Comparison of ENCODE assay signal across 11 cellular contexts in the genomic region with DNA sequence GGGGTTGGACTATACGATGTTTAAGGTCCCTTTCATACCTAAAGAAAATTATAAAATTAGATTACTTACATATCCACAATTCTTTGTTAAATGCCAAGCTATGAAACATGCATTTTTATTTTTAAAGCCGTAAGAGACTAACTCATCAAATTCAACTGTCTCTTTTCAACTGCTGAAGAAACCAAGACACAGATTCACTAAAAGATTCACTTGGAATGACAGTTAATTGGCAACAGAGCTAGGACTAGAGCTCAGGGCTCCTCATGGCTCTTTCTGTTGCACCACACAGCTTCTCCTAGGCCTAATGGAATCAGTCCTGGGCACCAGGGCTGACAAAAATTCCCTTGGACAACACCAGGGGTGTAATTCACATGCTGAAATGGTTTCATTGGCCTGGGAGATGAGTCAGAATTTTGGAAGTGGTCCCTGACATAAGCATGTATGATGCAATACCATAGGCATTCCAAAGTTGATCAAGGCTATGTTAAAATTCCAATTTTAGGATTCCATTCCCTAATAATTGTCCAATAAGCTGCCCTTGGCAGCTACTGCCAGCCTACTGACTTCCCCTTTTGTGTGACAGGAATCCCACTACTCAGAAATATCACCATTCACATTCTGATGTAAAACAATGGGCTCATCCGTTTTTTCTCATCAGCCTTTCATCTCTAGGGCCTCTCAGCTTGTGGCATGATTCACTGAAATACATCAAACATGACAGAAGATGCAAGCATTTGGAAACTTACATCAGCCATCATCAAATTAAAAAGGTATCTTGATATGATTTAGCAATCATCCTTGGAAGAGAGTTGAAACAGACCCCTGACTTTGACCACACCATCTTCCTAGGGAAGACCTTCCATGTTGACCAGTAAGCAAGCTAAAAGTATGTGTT. TPM values are rescaled to one million over a fixed set of nuclear protein-coding genes. Genes with fewer than 3 reads are reported as not detected.
DNase-seq lines count a peak whose midpoint lies in the region; ATAC-seq and TF ChIP-seq lines count a peak whose summit lies in the region.
"Had no signal": no experiment of that assay in that cellular context is flagged by ENCODE, and none has a peak within 500 bp of the region (broad histone marks: within the 10 kb centered on the region; RNA-seq: fewer than 3 reads in every experiment).

No MANE protein-coding gene starts in this region.

- 100% methylated on average over 1 of the region's 3 CpGs; no CpG with 5 or more reads in 1 of the 2 experiments for WGBS in mesodermal cell (ENCODE audit: insufficient coverage in 2 of 2), 2 experiments

- H3K36me3 Mint-ChIP-seq in chondrocyte (ENCODE audit: low read depth): no peaks in the 10 kb centered on the region
- no peaks in the 10 kb centered on the region for H3K36me3 Mint-ChIP-seq in activated CD4-positive, alpha-beta memory T cell treated with anti-CD3 and anti-CD28 coated beads for 36 hours
- H3K36me3 Mint-ChIP-seq: activated naive CD4-positive, alpha-beta T cell treated with anti-CD3 and anti-CD28 coated beads, Interleukin-2, amount 10 ng/mL, durations not matched to agents 7 days and 5 days had no signal

- peaks cover 37% of the 10 kb centered on the region for H3K4me1 Mint-ChIP-seq in chondrocyte (ENCODE audit: low read depth)
- H3K4me1 Mint-ChIP-seq in activated CD4-positive, alpha-beta memory T cell treated with anti-CD3 and anti-CD28 coated beads for 36 hours (ENCODE audit: low read depth): peaks cover 10% of the 10 kb centered on the region
- H3K4me1 Mint-ChIP-seq: activated naive CD4-positive, alpha-beta T cell treated with anti-CD3 and anti-CD28 coated beads, Interleukin-2, amount 10 ng/mL, durations not matched to agents 7 days and 5 days had no signal

- H3K36me3 ChIP-seq in MG63: no peaks in the 10 kb centered on the region
- H3K36me3 ChIP-seq in mesodermal cell (ENCODE audit: control insufficient read depth, insufficient read depth, low read length): no peaks in the 10 kb centered on the region
- H3K36me3 ChIP-seq: upper lobe of right lung had no signal

- no peaks in the 10 kb centered on the region for H3K9me3 ChIP-seq in MG63
- H3K9me3 ChIP-seq in mesodermal cell (ENCODE audit: control insufficient read depth, low read length): peaks cover 7% of the 10 kb centered on the region
- H3K9me3 ChIP-seq: upper lobe of right lung had no signal

- H3K27me3 ChIP-seq in MG63: no peaks in the 10 kb centered on the region
- H3K27me3 ChIP-seq: upper lobe of right lung had no signal

- CTCF ChIA-PET in activated CD4-positive, alpha-beta memory T cell treated with anti-CD3 and anti-CD28 coated beads for 36 hours (lab: Charles Lee): interaction anchor here (1.1 to 1.2 kb wide), 2 partner anchors 24 to 37 kb away, joined by 3 read pairs; no protein-coding TSS in a partner anchor

- no peak for ATAC-seq in HG03521 (IDR thresholded peaks at IDR 0.05; ENCODE audit: unreplicated experiment)
- ATAC-seq in HG03457 (IDR thresholded peaks at IDR 0.05; ENCODE audit: unreplicated experiment): no peak

- peaks cover 10% of the 10 kb centered on the region for H3K4me1 ChIP-seq in mesodermal cell (ENCODE audit: control insufficient read depth, insufficient read depth, low read length, poor library complexity, severe bottlenecking)
- H3K4me1 ChIP-seq: upper lobe of right lung had no signal

- H3K4me3 ChIP-seq in MG63 (no peak overlapping the region), mesodermal cell (ENCODE audit: extremely low read depth, insufficient read depth, low read length, poor library complexity, severe bottlenecking) (no peak overlapping the region)
- H3K4me3 ChIP-seq: upper lobe of right lung had no signal

- DNase-seq in Daoy (ENCODE audit: low read depth) (peak; percentile 72), MG63 (peak; percentile 79), chondrocyte (ENCODE audit: low spot score) (no peak), GM20000 (ENCODE audit: low spot score) (no peak)
- DNase-seq in activated CD4-positive, alpha-beta memory T cell treated with anti-CD3 and anti-CD28 coated beads for 36 hours: no peak
- DNase-seq: activated naive CD4-positive, alpha-beta T cell treated with anti-CD3 and anti-CD28 coated beads, Interleukin-2, amount 10 ng/mL, durations not matched to agents 7 days and 5 days; MM.1S had no signal

- intact Hi-C loops in activated CD4-positive, alpha-beta memory T cell treated with anti-CD3 and anti-CD28 coated beads for 36 hours (cut with micrococcal nuclease): no loop called here

- no peaks in the 10 kb centered on the region for H3K27me3 Mint-ChIP-seq in chondrocyte (ENCODE audit: low read depth)
- H3K27me3 Mint-ChIP-seq in activated CD4-positive, alpha-beta memory T cell treated with anti-CD3 and anti-CD28 coated beads for 36 hours: peaks cover 9% of the 10 kb centered on the region

- H3K27ac Mint-ChIP-seq in chondrocyte (ENCODE audit: unreplicated experiment): peak overlapping the region; percentile 82
- no peak overlapping the region for H3K27ac Mint-ChIP-seq in activated CD4-positive, alpha-beta memory T cell treated with anti-CD3 and anti-CD28 coated beads for 36 hours
- H3K27ac Mint-ChIP-seq: activated naive CD4-positive, alpha-beta T cell treated with anti-CD3 and anti-CD28 coated beads, Interleukin-2, amount 10 ng/mL, durations not matched to agents 7 days and 5 days had no signal

- H3K27ac ChIP-seq in mesodermal cell (ENCODE audit: low read depth, low read length, severe bottlenecking): peak overlapping the region; percentile 94
- H3K27ac ChIP-seq: upper lobe of right lung had no signal

- H3K4me3 Mint-ChIP-seq in chondrocyte (ENCODE audit: unreplicated experiment): no peak overlapping the region
- H3K4me3 Mint-ChIP-seq in activated CD4-positive, alpha-beta memory T cell treated with anti-CD3 and anti-CD28 coated beads for 36 hours: no peak overlapping the region
- H3K4me3 Mint-ChIP-seq: activated naive CD4-positive, alpha-beta T cell treated with anti-CD3 and anti-CD28 coated beads, Interleukin-2, amount 10 ng/mL, durations not matched to agents 7 days and 5 days had no signal

- POLR2A ChIA-PET in activated CD4-positive, alpha-beta memory T cell treated with anti-CD3 and anti-CD28 coated beads for 36 hours (lab: Charles Lee): no interaction called here

- H3K9me3 Mint-ChIP-seq in chondrocyte (ENCODE audit: low read depth): peaks cover 14% of the 10 kb centered on the region
- H3K9me3 Mint-ChIP-seq in activated CD4-positive, alpha-beta memory T cell treated with anti-CD3 and anti-CD28 coated beads for 36 hours: no peaks in the 10 kb centered on the region

- TF ChIP-seq CTCF in chondrocyte (IDR thresholded peaks at IDR 0.05): peak; percentile 52
- TF ChIP-seq CTCF in GM20000 (IDR thresholded peaks at IDR 0.05; ENCODE audit: extremely low read depth, missing control alignments): no peak

RNA-seq across cellular contexts. Expression of a gene that starts 54.2 kb away (rescaled TPM):
- not detected in 2 replicates for total RNA-seq in Daoy (2014; rRNA removed; shearing (Covaris generic))
- not detected in 2 replicates for total RNA-seq in MG63 (2014; rRNA removed; shearing (Covaris generic); ENCODE audit: low replicate concordance)
- total RNA-seq in chondrocyte: not detected in 3 replicates
- 2.0 TPM for polyA plus RNA-seq in mesodermal cell (2013, experiment 1 of 2)
- 1.0 TPM for polyA plus RNA-seq in mesodermal cell (2013, experiment 2 of 2)
- under 1 TPM in 1 of 2 experiments, not detected in 1; 0.31 TPM for total RNA-seq in activated CD4-positive, alpha-beta memory T cell treated with anti-CD3 and anti-CD28 coated beads for 36 hours
- total RNA-seq: upper lobe of right lung had no signal

Comparison
In these comparisons a context has a peak if more than half of its experiments do, and no peak if none do; other contexts are left out.
1. DNase-seq: peak in Daoy (single experiment) and MG63 (single experiment); none in chondrocyte (single experiment), GM20000 (single experiment) and activated CD4-positive, alpha-beta memory T cell treated with anti-CD3 and anti-CD28 coated beads for 36 hours (single experiment).